ENCODE assay signal across 25 cellular contexts in genomic region chr18:39622431-39622830, GRCh38.
"Had no signal": no experiment of that assay in that cellular context is flagged by ENCODE, and none has a peak within 500 bp of the region (broad histone marks: within the 10 kb centered on the region; RNA-seq: fewer than 3 reads in every experiment).

No MANE protein-coding gene starts in this region.

- H3K36me3 Mint-ChIP-seq: activated CD4-positive, alpha-beta memory T cell treated with anti-CD3 and anti-CD28 coated beads for 36 hours; activated naive CD8-positive, alpha-beta T cell treated with anti-CD3 and anti-CD28 coated beads, Interleukin-2, amount 10 ng/mL, durations not matched to agents 7 days and 5 days; stimulated activated memory B cell treated with anti-CD40 and anti-IgM and Interleukin-4, amounts not matched to agents 10 μg/mL and 1 μg/mL and 100 μg/mL, for 72 hours had no signal

- H3K4me3 Mint-ChIP-seq: activated CD4-positive, alpha-beta memory T cell treated with anti-CD3 and anti-CD28 coated beads for 36 hours; activated CD4-positive, alpha-beta T cell treated with anti-CD3 and anti-CD28 coated beads for 36 hours; activated naive CD4-positive, alpha-beta T cell treated with anti-CD3 and anti-CD28 coated beads for 36 hours; activated naive CD8-positive, alpha-beta T cell treated with anti-CD3 and anti-CD28 coated beads, Interleukin-2, amount 10 ng/mL, durations not matched to agents 7 days and 5 days; activated T-cell treated with anti-CD3 and anti-CD28 coated beads, Interleukin-2, amount 50 U/mL, for 72 hours; endodermal cell; nephron; stimulated activated memory B cell treated with anti-CD40 and anti-IgM and Interleukin-4, amounts not matched to agents 10 μg/mL and 1 μg/mL and 100 μg/mL, for 72 hours; type B pancreatic cell had no signal

- H3K4me3 ChIP-seq: colonic mucosa, esophagus squamous epithelium, ovary, prostate gland, right atrium auricular region, testis, vagina had no signal

- DNase-seq: activated CD4-positive, alpha-beta memory T cell treated with anti-CD3 and anti-CD28 coated beads for 36 hours; activated CD4-positive, alpha-beta T cell treated with anti-CD3 and anti-CD28 coated beads for 36 hours; activated effector memory CD4-positive, alpha-beta T cell treated with Interleukin-2 at 50 U/mL for 16 hours; activated naive CD4-positive, alpha-beta T cell treated with anti-CD3 and anti-CD28 coated beads for 36 hours; activated naive CD8-positive, alpha-beta T cell treated with anti-CD3 and anti-CD28 coated beads, Interleukin-2, amount 10 ng/mL, durations not matched to agents 7 days and 5 days; activated T-cell treated with anti-CD3 and anti-CD28 coated beads, Interleukin-2, amount 50 U/mL, for 72 hours; anterior cingulate cortex; brain microvascular endothelial cell; central memory CD4-positive, alpha-beta T cell; colonic mucosa; endodermal cell; esophagus squamous epithelium; left ventricle myocardium superior; mammary epithelial cell; ovary; stimulated activated CD4-positive, alpha-beta T cell treated with anti-CD3 and anti-CD28 coated beads, Interleukin-12 subunit alpha, Interleukin-12 subunit beta, amount 100 ng/mL, for 4 hours; stimulated activated CD4-positive, alpha-beta T cell treated with anti-CD3 and anti-CD28 coated beads, Interleukin-1b, Interleukin-23, amount 100 ng/mL, for 48 hours; T-helper 9 cell; testis had no signal

- H3K27me3 Mint-ChIP-seq: activated CD4-positive, alpha-beta memory T cell treated with anti-CD3 and anti-CD28 coated beads for 36 hours; activated CD4-positive, alpha-beta T cell treated with anti-CD3 and anti-CD28 coated beads for 36 hours; activated naive CD8-positive, alpha-beta T cell treated with anti-CD3 and anti-CD28 coated beads, Interleukin-2, amount 10 ng/mL, durations not matched to agents 7 days and 5 days; stimulated activated memory B cell treated with anti-CD40 and anti-IgM and Interleukin-4, amounts not matched to agents 10 μg/mL and 1 μg/mL and 100 μg/mL, for 72 hours; type B pancreatic cell had no signal

- H3K4me1 Mint-ChIP-seq: activated CD4-positive, alpha-beta T cell treated with anti-CD3 and anti-CD28 coated beads for 36 hours; activated naive CD8-positive, alpha-beta T cell treated with anti-CD3 and anti-CD28 coated beads, Interleukin-2, amount 10 ng/mL, durations not matched to agents 7 days and 5 days; nephron; stimulated activated memory B cell treated with anti-CD40 and anti-IgM and Interleukin-4, amounts not matched to agents 10 μg/mL and 1 μg/mL and 100 μg/mL, for 72 hours had no signal

- H3K27ac Mint-ChIP-seq: activated CD4-positive, alpha-beta memory T cell treated with anti-CD3 and anti-CD28 coated beads for 36 hours; activated CD4-positive, alpha-beta T cell treated with anti-CD3 and anti-CD28 coated beads for 36 hours; activated naive CD4-positive, alpha-beta T cell treated with anti-CD3 and anti-CD28 coated beads for 36 hours; activated naive CD8-positive, alpha-beta T cell treated with anti-CD3 and anti-CD28 coated beads, Interleukin-2, amount 10 ng/mL, durations not matched to agents 7 days and 5 days; activated T-cell treated with anti-CD3 and anti-CD28 coated beads, Interleukin-2, amount 50 U/mL, for 72 hours; endodermal cell; stimulated activated memory B cell treated with anti-CD40 and anti-IgM and Interleukin-4, amounts not matched to agents 10 μg/mL and 1 μg/mL and 100 μg/mL, for 72 hours; type B pancreatic cell had no signal

- ATAC-seq: activated CD4-positive, alpha-beta T cell treated with anti-CD3 and anti-CD28 coated beads for 36 hours; activated T-cell treated with anti-CD3 and anti-CD28 coated beads, Interleukin-2, amount 50 U/mL, for 72 hours; left ventricle myocardium superior; stimulated activated memory B cell treated with anti-CD40 and anti-IgM and Interleukin-4, amounts not matched to agents 10 μg/mL and 1 μg/mL and 100 μg/mL, for 72 hours had no signal
